13 cellular contexts compared by ENCODE assay signal in genomic region chr5:168106008-168106761, GRCh38.
A peak's percentile ranks its signal among the peaks of the same experiment; 100 is the strongest.
DNase-seq lines count a peak whose midpoint lies in the region; ATAC-seq and TF ChIP-seq lines count a peak whose summit lies in the region.
"Had no signal": no experiment of that assay in that cellular context is flagged by ENCODE, and none has a peak within 500 bp of the region (broad histone marks: within the 10 kb centered on the region; RNA-seq: fewer than 3 reads in every experiment).

No MANE protein-coding gene starts in this region.

- H3K4me3 ChIP-seq in AG04449 (ENCODE audit: low read depth, low read length) (no peak overlapping the region), RWPE2 (ENCODE audit: severe bottlenecking) (no peak overlapping the region)
- H3K4me3 ChIP-seq: BLaER1, pancreas had no signal

- H3K9me3 ChIP-seq in RWPE2 (ENCODE audit: severe bottlenecking): no peaks in the 10 kb centered on the region
- H3K9me3 ChIP-seq: BLaER1, pancreas had no signal

- H3K4me1 ChIP-seq in RWPE2 (ENCODE audit: insufficient read depth, poor library complexity, severe bottlenecking): no peaks in the 10 kb centered on the region
- H3K4me1 ChIP-seq: BLaER1, pancreas had no signal

- CTCF ChIA-PET in AG04449 (lab: Yijun Ruan, JAX): interaction anchor here (0.9 to 1.7 kb wide), 5 partner anchors 10 to 114 kb away, joined by 3 to 4 read pairs (median 3); no protein-coding TSS in a partner anchor

- POLR2A ChIA-PET in AG04449 (lab: Yijun Ruan, JAX): interaction anchor here (0.7 to 1.3 kb wide), 2 partner anchors 32 to 359 kb away, joined by 3 to 4 read pairs; no protein-coding TSS in a partner anchor

- DNase-seq in AG04449 (ENCODE audit: low read depth, low spot score) (peak; percentile 84), HCEC 1CT (peak; percentile 22), RWPE2 (ENCODE audit: low spot score) (no peak), islet precursor cell (peak; percentile 93), GM20000 (ENCODE audit: low spot score) (no peak), dermis blood vessel endothelial cell (no peak), NCI-H2029 (lab: John Stamatoyannopoulos, UW) (no peak)
- DNase-seq in activated CD4-positive, alpha-beta T cell treated with anti-CD3 and anti-CD28 coated beads, Interleukin-2, amount 50 U/mL, for 4 hours: no peak
- DNase-seq: activated T-cell treated with anti-CD3 and anti-CD28 coated beads, Interleukin-2, amount 50 U/mL, for 48 hours; NCI-H510A treated with DMSO at 0.1 percent for 48 hours; pancreas had no signal

- peak; percentile 34; the same call in 1 of the 3 replicates for ATAC-seq in RWPE2 (ENCODE audit: low read depth)
- ATAC-seq: stimulated activated effector memory CD8-positive, alpha-beta T cell treated with anti-CD3 and anti-CD28 coated beads, Interleukin-12 subunit alpha, Interleukin-12 subunit beta, amount 100 ng/mL, for 72 hours had no signal

- no peaks in the 10 kb centered on the region for H3K36me3 ChIP-seq in RWPE2 (ENCODE audit: low read depth)
- H3K36me3 ChIP-seq: pancreas had no signal

- H3K27ac ChIP-seq in RWPE2 (ENCODE audit: poor library complexity, severe bottlenecking): no peak overlapping the region
- H3K27ac ChIP-seq: BLaER1, pancreas had no signal

- TF ChIP-seq CTCF in AG04449 (IDR thresholded peaks at IDR 0.05; ENCODE audit: insufficient read depth, low read length, missing control alignments) (no peak), RWPE2 (IDR thresholded peaks at IDR 0.05; ENCODE audit: poor library complexity, severe bottlenecking) (no peak), GM20000 (IDR thresholded peaks at IDR 0.05; ENCODE audit: extremely low read depth, missing control alignments) (no peak)

- H3K27me3 ChIP-seq in RWPE2 (ENCODE audit: insufficient read depth, poor library complexity, severe bottlenecking): no peaks in the 10 kb centered on the region
- H3K27me3 ChIP-seq: BLaER1, pancreas had no signal

Comparison
In these comparisons a context has a peak if more than half of its experiments do, and no peak if none do; other contexts are left out.
1. DNase-seq: peak in AG04449 (single experiment), HCEC 1CT (single experiment) and islet precursor cell (single experiment); none in RWPE2 (single experiment), GM20000 (single experiment), activated CD4-positive, alpha-beta T cell treated with anti-CD3 and anti-CD28 coated beads, Interleukin-2, amount 50 U/mL, for 4 hours (0 of 2), dermis blood vessel endothelial cell (single experiment) and NCI-H2029 (single experiment).